8 cellular contexts compared by ENCODE assay signal in the genomic region with DNA sequence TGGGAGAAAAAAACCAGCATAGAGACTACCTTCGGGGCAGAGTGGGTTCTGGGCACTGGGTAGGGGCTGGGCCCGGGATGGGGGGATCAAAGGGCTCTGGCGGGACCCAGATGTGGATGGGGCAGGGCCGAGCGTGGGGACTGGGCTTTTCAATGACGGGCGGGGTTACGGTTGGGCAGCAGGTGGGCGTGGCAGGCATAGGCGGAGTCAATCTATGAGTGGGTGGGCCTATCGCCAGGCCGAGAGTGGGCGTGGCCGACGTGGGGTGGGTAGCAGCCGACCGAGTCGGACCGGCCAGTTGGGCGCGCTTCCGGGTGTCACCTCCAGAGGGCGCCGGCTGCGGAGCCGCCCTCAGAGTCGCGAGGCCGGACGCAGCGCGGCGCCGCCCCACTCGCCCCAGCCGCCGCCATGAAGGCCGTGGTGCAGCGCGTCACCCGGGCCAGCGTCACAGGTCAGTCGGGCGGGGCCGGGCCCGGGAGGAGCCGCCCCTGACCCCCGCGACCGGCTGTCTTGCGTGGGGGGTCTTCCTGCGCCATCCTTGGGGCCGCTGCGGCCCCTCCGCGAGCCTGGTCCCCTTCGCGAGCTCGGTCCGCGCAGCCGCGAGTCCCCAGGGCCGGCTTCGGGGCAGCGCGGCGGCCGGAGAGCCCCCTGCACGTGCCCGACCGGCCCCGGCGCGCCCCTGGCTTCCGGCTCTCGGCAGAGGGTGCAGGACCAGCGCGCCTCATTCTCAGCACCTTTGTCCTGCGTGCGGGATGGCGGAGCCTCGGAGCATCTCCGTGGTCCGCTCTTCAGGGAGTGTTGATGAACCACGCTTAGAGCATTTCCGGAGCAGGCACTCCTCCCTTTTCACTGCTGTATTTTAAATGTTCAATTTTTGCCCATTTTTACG. TPM values are rescaled to one million over a fixed set of nuclear protein-coding genes. Genes with fewer than 3 reads are reported as not detected.
DNase-seq lines count a peak whose midpoint lies in the region; ATAC-seq and TF ChIP-seq lines count a peak whose summit lies in the region.

TSS of gene DTD1 (plus strand) at position 390 of the 889 bp plus-strand sequence. CDS start at position 409, 19 bp downstream.

- in situ Hi-C loops in IMR-90 (cut with MboI; ENCODE audit: low sequenced_read_pairs), result no loop called here

- no peaks in the 10 kb centered on the region; the same call in 1 of the 2 replicates for H3K9me1 ChIP-seq in IMR-90 (ENCODE audit: insufficient read depth, low read length)

- H4K8ac ChIP-seq in IMR-90 (ENCODE audit: low read depth in 2 of 2, low read length in 2 of 2), result peak within 1 kb of the TSS; percentile 46 to 85

- dilution Hi-C loops in IMR-90 (cut with HindIII; ENCODE audit: low sequenced_read_pairs, unreplicated experiment), result no loop called here

- 0% methylated on average over 50 of the region's 88 CpGs; no CpG with 5 or more reads in 1 of the 2 experiments for WGBS in IMR-90 (ENCODE audit: extremely low coverage in 2 of 2, insufficient read length in 1 of 2), 2 experiments

- H2BK120ac ChIP-seq in IMR-90 (ENCODE audit: low read depth, low read length), result no peak within 1 kb of the TSS; the same call in 1 of the 2 replicates

- no peaks in the 10 kb centered on the region for H3K4me1 ChIP-seq in IMR-90 (ENCODE audit: control insufficient read depth, insufficient read depth, low read length)
- peaks cover 9% of the 10 kb centered on the region for H3K4me1 ChIP-seq in muscle layer of colon (ENCODE audit: insufficient read depth, low read length)

- peak within 1 kb of the TSS; percentile 74 for H3K14ac ChIP-seq in IMR-90 (replicated peaks; ENCODE audit: low read depth, low read length)

- intact Hi-C loops in IMR-90 (cut with micrococcal nuclease), result loop anchor here (5.0 kb wide), 1 partner anchor 994 kb away; no protein-coding TSS in a partner anchor

- peak within 1 kb of the TSS; percentile 72 for H3K9ac ChIP-seq in IMR-90 (ENCODE audit: low read depth, low read length)
- peak within 1 kb of the TSS; percentile 23 for H3K9ac ChIP-seq in muscle layer of colon (ENCODE audit: low read length)

- H3K56ac ChIP-seq in IMR-90 (ENCODE audit: extremely low read depth, insufficient read depth, low read length), result no peak within 1 kb of the TSS

- H2BK5ac ChIP-seq in IMR-90 (ENCODE audit: low read depth, low read length, poor library complexity, severe bottlenecking), result peak within 1 kb of the TSS; percentile 3

- POLR2A ChIA-PET in IMR-90 (lab: Charles Lee; ENCODE audit: unreplicated experiment), result no interaction called here

- H2BK15ac ChIP-seq in IMR-90 (ENCODE audit: low read depth, low read length), result no peak within 1 kb of the TSS

- no peak within 1 kb of the TSS for H2AK5ac ChIP-seq in IMR-90 (ENCODE audit: low read depth, low read length)

- no peak within 1 kb of the TSS for H2BK20ac ChIP-seq in IMR-90 (ENCODE audit: low read depth, low read length)

- no peak within 1 kb of the TSS for H3K18ac ChIP-seq in IMR-90 (ENCODE audit: low read depth, low read length)

- H3K4me3 ChIP-seq in IMR-90 (ENCODE audit: insufficient read depth, low read depth, low read length), result peak within 1 kb of the TSS; percentile 75
- peak within 1 kb of the TSS; percentile 90 to 100 for H3K4me3 ChIP-seq in muscle layer of colon (ENCODE audit: low read depth in 1 of 2, low read length in 2 of 2)

- peak within 1 kb of the TSS; percentile 93 for H2AFZ ChIP-seq in IMR-90 (replicated peaks; ENCODE audit: low read length, poor library complexity)

- H4K5ac ChIP-seq in IMR-90 (ENCODE audit: low read depth, low read length), result peak within 1 kb of the TSS; percentile 13

- peak within 1 kb of the TSS; percentile 69 for H3K4ac ChIP-seq in IMR-90 (ENCODE audit: low read depth, low read length)

- no TSS peak for BruUV-seq in IMR-90 (replicated peaks; lab: Mats Ljungman, UMichigan)

- H3K9me3 ChIP-seq in IMR-90 (ENCODE audit: control insufficient read depth, insufficient read depth, low read length), result no peaks in the 10 kb centered on the region
- H3K9me3 ChIP-seq in muscle layer of colon (ENCODE audit: low read length), result no peaks in the 10 kb centered on the region

- H3K27ac ChIP-seq in IMR-90 (ENCODE audit: insufficient read depth, low read length), result peak within 1 kb of the TSS; percentile 41
- H3K27ac ChIP-seq in muscle layer of colon (ENCODE audit: low read depth, low read length), result peak within 1 kb of the TSS; percentile 78

- H4K91ac ChIP-seq in IMR-90 (ENCODE audit: insufficient read depth, low read depth, low read length), result peak within 1 kb of the TSS; percentile 53; the same call in 1 of the 2 replicates

- CTCF ChIA-PET in IMR-90 (lab: Yijun Ruan, JAX), result no interaction called here

- ATAC-seq in GM21529 (IDR thresholded peaks at IDR 0.05; ENCODE audit: unreplicated experiment) (peak; percentile 92), IMR-90 (ENCODE audit: low read depth) (peak; percentile 97)

- peak within 1 kb of the TSS; percentile 86 for H3K23ac ChIP-seq in IMR-90 (ENCODE audit: low read depth, low read length)

- TF ChIP-seq POLR2A in IMR-90 (IDR thresholded peaks at IDR 0.05; ENCODE audit: low read depth, low read length) (peak; percentile 50; the same call in 1 of the 2 replicates), erythroblast (IDR thresholded peaks at IDR 0.05; ENCODE audit: low read length) (peak; percentile 47)

- H2AK9ac ChIP-seq in IMR-90 (replicated peaks; ENCODE audit: low read depth, low read length, poor library complexity), result peak within 1 kb of the TSS; percentile 96

- no peaks in the 10 kb centered on the region for H3K36me3 ChIP-seq in IMR-90 (ENCODE audit: control insufficient read depth, insufficient read depth, low read length)
- H3K36me3 ChIP-seq in muscle layer of colon (ENCODE audit: insufficient read depth, low read length), result no peaks in the 10 kb centered on the region

- DNase-seq in DMS53 treated with DMSO at 0.1 percent for 48 hours (lab: John Stamatoyannopoulos, UW; ENCODE audit: unreplicated experiment) (peak; percentile 64), IMR-90 (peak; percentile 81), OCI-M2 (lab: John Stamatoyannopoulos, UW; ENCODE audit: unreplicated experiment) (peak; percentile 58), erythroblast (lab: John Stamatoyannopoulos, UW) (peak; percentile 89)
- peak; percentile 82 for DNase-seq in activated T-cell treated with anti-CD3 and anti-CD28 coated beads, Interleukin-2, amount 50 U/mL, for 1 hour
- DNase-seq in stimulated activated CD8-positive, alpha-beta memory T cell treated with anti-CD3 and anti-CD28 coated beads, Interleukin-7, amount 100 ng/mL, for 1 hour (ENCODE audit: low read depth in 2 of 2), result peak; percentile 64 to 65

- no peaks in the 10 kb centered on the region for H4K20me1 ChIP-seq in IMR-90 (ENCODE audit: insufficient read depth, low read length)

- H3K4me2 ChIP-seq in IMR-90 (ENCODE audit: low read depth, low read length), result peak within 1 kb of the TSS; percentile 68

- H3K27me3 ChIP-seq in IMR-90 (ENCODE audit: control insufficient read depth, insufficient read depth, low read length), result no peaks in the 10 kb centered on the region
- no peaks in the 10 kb centered on the region for H3K27me3 ChIP-seq in muscle layer of colon (ENCODE audit: control insufficient read depth in 1 of 2, insufficient read depth in 2 of 2, low read length in 2 of 2)

- TF ChIP-seq RAD21 in IMR-90 (IDR thresholded peaks at IDR 0.05; ENCODE audit: low read length), result no peak

- H3K79me1 ChIP-seq in IMR-90 (ENCODE audit: low read depth in 1 of 2, low read length in 2 of 2), result peaks cover 7 to 24% of the 10 kb centered on the region in 2 experiments; a peak in 2 of 4 replicates

- peak; percentile 62 for TF ChIP-seq CTCF in IMR-90 (conservative IDR thresholded peaks at IDR 0.05; ENCODE audit: low read depth, low read length)

TF ChIP-seq in IMR-90, 13 proteins besides CTCF, POLR2A, EP300 and RAD21:
- TF ChIP-seq CEBPB (IDR thresholded peaks at IDR 0.05; ENCODE audit: low read depth, low read length), result no peak
- no peak for TF ChIP-seq NFE2L2 (IDR thresholded peaks at IDR 0.05; ENCODE audit: low read depth, low read length)
- TF ChIP-seq RCOR1 (IDR thresholded peaks at IDR 0.05; ENCODE audit: insufficient replicate concordance, low read length), result no peak
- no peak for TF ChIP-seq CHD1 (IDR thresholded peaks at IDR 0.05; ENCODE audit: low read depth, low read length)
- TF ChIP-seq SMC3 (IDR thresholded peaks at IDR 0.05; ENCODE audit: low read depth, low read length), result no peak
- TF ChIP-seq MXI1 (IDR thresholded peaks at IDR 0.05; ENCODE audit: borderline replicate concordance, low read depth, low read length), result peak; percentile 49; the same call in 1 of the 2 replicates
- TF ChIP-seq BHLHE40 (IDR thresholded peaks at IDR 0.05; ENCODE audit: low read depth, low read length), result peak; percentile 94
- no peak for TF ChIP-seq MAFK (IDR thresholded peaks at IDR 0.05; ENCODE audit: low read depth, low read length)
- TF ChIP-seq, protein P1, sequence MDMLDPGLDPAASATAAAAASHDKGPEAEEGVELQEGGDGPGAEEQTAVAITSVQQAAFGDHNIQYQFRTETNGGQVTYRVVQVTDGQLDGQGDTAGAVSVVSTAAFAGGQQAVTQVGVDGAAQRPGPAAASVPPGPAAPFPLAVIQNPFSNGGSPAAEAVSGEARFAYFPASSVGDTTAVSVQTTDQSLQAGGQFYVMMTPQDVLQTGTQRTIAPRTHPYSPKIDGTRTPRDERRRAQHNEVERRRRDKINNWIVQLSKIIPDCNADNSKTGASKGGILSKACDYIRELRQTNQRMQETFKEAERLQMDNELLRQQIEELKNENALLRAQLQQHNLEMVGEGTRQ (IDR thresholded peaks at IDR 0.05; ENCODE audit: low read depth, low read length), result peak; percentile 29; the same call in 1 of the 2 replicates
- TF ChIP-seq RFX5 (IDR thresholded peaks at IDR 0.05; ENCODE audit: low read depth, low read length), result no peak
- TF ChIP-seq MAZ (IDR thresholded peaks at IDR 0.05; ENCODE audit: borderline replicate concordance, low read depth, low read length), result peak; percentile 56; the same call in 1 of the 2 replicates

RNA-seq across cellular contexts. Expression of gene DTD1, which starts in this region (rescaled TPM):
- 101 and 124 TPM in 2 replicates for total RNA-seq in IMR-90 (2012; rRNA removed)
- 59.6 and 73.1 TPM in 2 replicates for polyA plus RNA-seq in IMR-90 (2012; rRNA removed)
- 47.9 and 62.5 TPM in 2 replicates for polyA plus RNA-seq in IMR-90 (2012; cell fraction: cytosol; rRNA removed)
- polyA plus RNA-seq in IMR-90 (2012; cell fraction: nucleus; rRNA removed; ENCODE audit: low replicate concordance), result 13.1 and 29.2 TPM in 2 replicates

Comparison
In these comparisons a context has a peak if more than half of its experiments do, and no peak if none do; other contexts are left out.
1. Peak in every context shown above with its lines: DNase-seq, ATAC-seq, H3K4me3 ChIP-seq and H3K27ac ChIP-seq.